Comparison of ENCODE assay signal across 24 cellular contexts in genomic region chr2:508121-508520, GRCh38.
DNase-seq lines count a peak whose midpoint lies in the region; TF ChIP-seq lines count a peak whose summit lies in the region.
"Had no signal": no experiment of that assay in that cellular context is flagged by ENCODE, and none has a peak within 500 bp of the region (broad histone marks: within the 10 kb centered on the region; RNA-seq: fewer than 3 reads in every experiment).

No MANE protein-coding gene starts in this region.

- intact Hi-C loops in posterior vena cava (cut with DNase I): no loop called here

- no peaks in the 10 kb centered on the region for H3K36me3 ChIP-seq in right atrium auricular region
- H3K36me3 ChIP-seq: BE2C, BLaER1 had no signal

- CTCF ChIA-PET in activated CD4-positive, alpha-beta T cell treated with anti-CD3 and anti-CD28 coated beads, Interleukin-2, amount 10 ng/mL, durations not matched to agents 7 days and 5 days (lab: Charles Lee): no interaction called here

- DNase-seq in coronary artery (ENCODE audit: low spot score) (peak; percentile 29), islet precursor cell (peak; percentile 24), posterior vena cava (ENCODE audit: low spot score) (peak; percentile 66), SKM-1 treated with dmso at 0.1 percent for 144 hours (lab: John Stamatoyannopoulos, UW; ENCODE audit: unreplicated experiment) (no peak), right atrium auricular region (ENCODE audit: low spot score) (no peak)
- no peak for DNase-seq in activated CD4-positive, alpha-beta T cell treated with anti-CD3 and anti-CD28 coated beads, Interleukin-2, amount 10 ng/mL, durations not matched to agents 7 days and 5 days
- DNase-seq: 8988T; ACHN; BE2C; C1 segment of cervical spinal cord; CD4-positive, alpha-beta memory T cell; CD4-positive, CD25-positive, alpha-beta regulatory T cell; CD8-positive, alpha-beta memory T cell; COR-L47; DMS 273 treated with DMSO at 0.1 percent for 48 hours; DMS153; DMS53; DMS79; DND-41; EL; GDM1 had no signal

- H3K4me1 Mint-ChIP-seq in activated CD4-positive, alpha-beta T cell treated with anti-CD3 and anti-CD28 coated beads, Interleukin-2, amount 10 ng/mL, durations not matched to agents 7 days and 5 days: no peaks in the 10 kb centered on the region
- H3K4me1 Mint-ChIP-seq: CD14-positive monocyte; CD4-positive, alpha-beta memory T cell; CD4-positive, CD25-positive, alpha-beta regulatory T cell; CD8-positive, alpha-beta memory T cell had no signal

- H3K27ac ChIP-seq in coronary artery (no peak overlapping the region), right atrium auricular region (no peak overlapping the region)
- H3K27ac ChIP-seq: BLaER1 had no signal

- H3K4me3 Mint-ChIP-seq in activated CD4-positive, alpha-beta T cell treated with anti-CD3 and anti-CD28 coated beads, Interleukin-2, amount 10 ng/mL, durations not matched to agents 7 days and 5 days: no peak overlapping the region
- H3K4me3 Mint-ChIP-seq: CD14-positive monocyte; CD4-positive, alpha-beta memory T cell; CD4-positive, CD25-positive, alpha-beta regulatory T cell; CD8-positive, alpha-beta memory T cell had no signal

- H3K4me1 ChIP-seq in right atrium auricular region: no peaks in the 10 kb centered on the region
- H3K4me1 ChIP-seq: BE2C, BLaER1 had no signal

- POLR2A ChIA-PET in activated CD4-positive, alpha-beta T cell treated with anti-CD3 and anti-CD28 coated beads, Interleukin-2, amount 10 ng/mL, durations not matched to agents 7 days and 5 days (lab: Charles Lee): no interaction called here

- H3K9me3 ChIP-seq in right atrium auricular region: no peaks in the 10 kb centered on the region
- H3K9me3 ChIP-seq: BE2C had no signal

- H3K9me3 Mint-ChIP-seq in activated CD4-positive, alpha-beta T cell treated with anti-CD3 and anti-CD28 coated beads, Interleukin-2, amount 10 ng/mL, durations not matched to agents 7 days and 5 days: no peaks in the 10 kb centered on the region
- H3K9me3 Mint-ChIP-seq: CD4-positive, alpha-beta memory T cell had no signal

- H3K27me3 Mint-ChIP-seq in activated CD4-positive, alpha-beta T cell treated with anti-CD3 and anti-CD28 coated beads, Interleukin-2, amount 10 ng/mL, durations not matched to agents 7 days and 5 days: peaks cover 2% of the 10 kb centered on the region
- H3K27me3 Mint-ChIP-seq: CD4-positive, CD25-positive, alpha-beta regulatory T cell had no signal

- H3K27ac Mint-ChIP-seq in activated CD4-positive, alpha-beta T cell treated with anti-CD3 and anti-CD28 coated beads, Interleukin-2, amount 10 ng/mL, durations not matched to agents 7 days and 5 days: no peak overlapping the region
- H3K27ac Mint-ChIP-seq: CD14-positive monocyte; CD4-positive, alpha-beta memory T cell; CD4-positive, CD25-positive, alpha-beta regulatory T cell; CD8-positive, alpha-beta memory T cell had no signal

- H3K36me3 Mint-ChIP-seq in activated CD4-positive, alpha-beta T cell treated with anti-CD3 and anti-CD28 coated beads, Interleukin-2, amount 10 ng/mL, durations not matched to agents 7 days and 5 days (ENCODE audit: low read depth): no peaks in the 10 kb centered on the region
- H3K36me3 Mint-ChIP-seq: CD14-positive monocyte; CD4-positive, alpha-beta memory T cell; CD4-positive, CD25-positive, alpha-beta regulatory T cell had no signal

- no peaks in the 10 kb centered on the region for H3K27me3 ChIP-seq in right atrium auricular region
- H3K27me3 ChIP-seq: BE2C, BLaER1 had no signal

- TF ChIP-seq CTCF in coronary artery (IDR thresholded peaks at IDR 0.05) (no peak), right atrium auricular region (IDR thresholded peaks at IDR 0.05) (no peak)

- H3K4me3 ChIP-seq in coronary artery (no peak overlapping the region), right atrium auricular region (no peak overlapping the region)
- H3K4me3 ChIP-seq: BLaER1, GM12878 had no signal

Comparison
In these comparisons a context has a peak if more than half of its experiments do, and no peak if none do; other contexts are left out.
1. DNase-seq: peak in coronary artery (single experiment), islet precursor cell (single experiment) and posterior vena cava (single experiment); none in activated CD4-positive, alpha-beta T cell treated with anti-CD3 and anti-CD28 coated beads, Interleukin-2, amount 10 ng/mL, durations not matched to agents 7 days and 5 days (single experiment), SKM-1 treated with dmso at 0.1 percent for 144 hours (single experiment) and right atrium auricular region (single experiment).